ENCODE assay signal across 17 cellular contexts in the genomic region with DNA sequence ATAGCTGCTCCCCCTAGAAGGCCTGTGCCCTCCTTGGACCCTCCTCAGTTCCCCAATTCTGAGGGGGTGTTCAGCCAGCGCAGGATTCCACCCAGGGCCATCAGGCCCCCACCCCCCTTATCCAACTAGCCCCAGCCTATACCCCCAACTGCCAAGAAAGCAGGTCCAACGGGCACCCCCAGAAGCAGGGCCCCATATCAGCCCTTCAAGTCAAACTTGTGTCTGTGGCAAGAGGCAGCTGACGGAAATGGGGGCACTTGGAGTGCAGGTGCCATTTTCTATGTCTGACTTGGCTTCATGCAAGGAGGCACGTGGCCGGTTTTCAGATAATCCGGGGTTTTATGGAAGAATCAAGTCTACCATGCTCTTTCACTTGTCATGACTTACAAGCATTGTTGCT. TPM values are rescaled to one million over a fixed set of nuclear protein-coding genes. Genes with fewer than 3 reads are reported as not detected.
A peak's percentile ranks its signal among the peaks of the same experiment; 100 is the strongest.
DNase-seq lines count a peak whose midpoint lies in the region; ATAC-seq, FAIRE-seq and TF ChIP-seq lines count a peak whose summit lies in the region.
"Had no signal": no experiment of that assay in that cellular context is flagged by ENCODE, and none has a peak within 500 bp of the region (broad histone marks: within the 10 kb centered on the region; RNA-seq: fewer than 3 reads in every experiment).

No MANE protein-coding gene starts in this region.

- H3K27me3 Mint-ChIP-seq in activated B cell treated with CpG ODN at 0.5 μM for 24 hours: no peaks in the 10 kb centered on the region

- TF ChIP-seq CTCF in activated B cell treated with CpG ODN at 0.5 μM for 24 hours (IDR thresholded peaks at IDR 0.05) (no peak), spleen (IDR thresholded peaks at IDR 0.05 in 8 of 11, conservative IDR thresholded peaks at IDR 0.05 in 3 of 11) (no peak), pancreas (IDR thresholded peaks at IDR 0.05) (no peak)

- ATAC-seq in Right ventricle myocardium inferior (no peak), left cardiac atrium (no peak), activated B cell treated with CpG ODN at 0.5 μM for 24 hours (ENCODE audit: low read depth) (no peak), pancreas (no peak), GM19351 (IDR thresholded peaks at IDR 0.05; ENCODE audit: unreplicated experiment) (no peak)
- ATAC-seq: CD8-positive, alpha-beta T cell had no signal

- H3K9me3 Mint-ChIP-seq in activated B cell treated with CpG ODN at 0.5 μM for 24 hours: no peaks in the 10 kb centered on the region
- H3K9me3 Mint-ChIP-seq: CD8-positive, alpha-beta T cell had no signal

- H3K4me3 ChIP-seq in spleen (no peak overlapping the region), pancreas (no peak overlapping the region)
- H3K4me3 ChIP-seq: HAP-1 had no signal

- no peak for TF ChIP-seq POLR2A in spleen (IDR thresholded peaks at IDR 0.05)

- peaks cover 0 to 24% (median 10%) of the 10 kb centered on the region in 6 donors for H3K4me1 ChIP-seq in spleen
- H3K4me1 ChIP-seq in pancreas: no peaks in the 10 kb centered on the region
- H3K4me1 ChIP-seq: HAP-1 had no signal

- POLR2A ChIA-PET in activated B cell treated with CpG ODN at 0.5 μM for 24 hours (lab: Charles Lee): interaction anchor here (1.1 to 2.2 kb wide), 3 partner anchors 9 to 118 kb away, joined by 3 to 13 read pairs (median 5); no protein-coding TSS in a partner anchor

- DNase-seq in Right ventricle myocardium inferior (ENCODE audit: missing footprints) (peak; percentile 37), left cardiac atrium (no peak), activated B cell treated with CpG ODN at 0.5 μM for 24 hours (no peak), spleen (peak; percentile 72), pancreas (no peak), NCI-H510A treated with DMSO at 0.1 percent for 48 hours (lab: John Stamatoyannopoulos, UW) (no peak)
- DNase-seq: CD8-positive, alpha-beta T cell; COR-L47; GOT3; Kasumi-1; KBM-7 had no signal

- H3K4me1 Mint-ChIP-seq in activated B cell treated with CpG ODN at 0.5 μM for 24 hours: peaks cover 51% of the 10 kb centered on the region

- peak overlapping the region; percentile 57 for H3K27ac Mint-ChIP-seq in activated B cell treated with CpG ODN at 0.5 μM for 24 hours
- H3K27ac Mint-ChIP-seq: CD8-positive, alpha-beta T cell had no signal

- no peaks in the 10 kb centered on the region for H3K27me3 ChIP-seq in spleen (replicated peaks in 1 of 7)
- no peaks in the 10 kb centered on the region for H3K27me3 ChIP-seq in pancreas

- WGBS in spleen, 5 donors: 74 to 91% (median 85%) methylated on average over 6 of the region's 6 CpGs
- 72 to 80% methylated on average over 6 of the region's 6 CpGs for whole genome bisulfite sequencing in pancreas, 2 donors

- CTCF ChIA-PET in activated B cell treated with CpG ODN at 0.5 μM for 24 hours (lab: Charles Lee): interaction anchor here (1.2 to 1.3 kb wide), 4 partner anchors 9 to 274 kb away, joined by 3 to 8 read pairs (median 4); no protein-coding TSS in a partner anchor

- H3K36me3 Mint-ChIP-seq in activated B cell treated with CpG ODN at 0.5 μM for 24 hours (ENCODE audit: low read depth): no peaks in the 10 kb centered on the region
- H3K36me3 Mint-ChIP-seq: CD8-positive, alpha-beta T cell had no signal

- H3K9me3 ChIP-seq in spleen: no peaks in the 10 kb centered on the region
- no peaks in the 10 kb centered on the region for H3K9me3 ChIP-seq in pancreas
- H3K9me3 ChIP-seq: HAP-1 had no signal

- no peak for FAIRE-seq in pancreas (lab: Jason Lieb, UNC)
- FAIRE-seq: GM18507 had no signal

- H3K4me3 Mint-ChIP-seq in activated B cell treated with CpG ODN at 0.5 μM for 24 hours: peak overlapping the region; percentile 21
- H3K4me3 Mint-ChIP-seq: CD8-positive, alpha-beta T cell had no signal

- intact Hi-C loops in Right ventricle myocardium inferior (cut with DNase I): no loop called here
- intact Hi-C loops in left cardiac atrium (cut with DNase I): loop anchor here in 1 of 2 donors (10.0 kb wide), 1 partner anchor 284 kb away; no protein-coding TSS in a partner anchor
- intact Hi-C loops in activated B cell treated with CpG ODN at 0.5 μM for 24 hours (cut with micrococcal nuclease): no loop called here
- intact Hi-C loops in spleen (cut with DNase I; ENCODE audit: low total_unique reads): no loop called here
- intact Hi-C loops in pancreas (cut with DNase I): no loop called here

- H3K27ac ChIP-seq in spleen (peak overlapping the region in 3 of 8 donors; percentile 35 to 67 (median 49)), pancreas (no peak overlapping the region)
- H3K27ac ChIP-seq: 22Rv1, C4-2B, HL-60 had no signal

- H3K36me3 ChIP-seq in spleen (no peaks in the 10 kb centered on the region), pancreas (no peaks in the 10 kb centered on the region)
- H3K36me3 ChIP-seq: HAP-1 had no signal

RNA-seq across cellular contexts. Expression of gene CLPTM1L, which starts 26.3 kb away (rescaled TPM):
- total RNA-seq in Right ventricle myocardium inferior (33.3 TPM), left cardiac atrium (10 to 100 TPM; 46.6 to 51.7 TPM), activated B cell treated with CpG ODN at 0.5 μM for 24 hours (87.5 and 100 TPM in 2 replicates), spleen (100 to 1,000 TPM in 3 of 7 donors, 10 to 100 TPM in 4; 87.2 to 118 (median 99.9) TPM), pancreas (10 to 100 TPM; 40.4 to 63.0 (median 53.2) TPM)
- polyA plus RNA-seq in spleen (10 to 100 TPM; 39.7 to 55.6 (median 45.1) TPM), pancreas (10 to 100 TPM; 39.5 to 60.0 TPM)

Comparison
In these comparisons a context has a peak if more than half of its experiments do, and no peak if none do; other contexts are left out.
1. DNase-seq: peak in Right ventricle myocardium inferior (single experiment) and spleen (single experiment); none in left cardiac atrium (single experiment), activated B cell treated with CpG ODN at 0.5 μM for 24 hours (single experiment), pancreas (0 of 6) and NCI-H510A treated with DMSO at 0.1 percent for 48 hours (single experiment).